ENCODE assay signal across 1 cellular context in genomic region chr15:48976444-48977088, GRCh38.
TF ChIP-seq lines count a peak whose summit lies in the region.

No MANE protein-coding gene starts in this region.

TF ChIP-seq in K562, 482 proteins besides CTCF, POLR2A, EP300 and RAD21:
- peak; percentile 92 for TF ChIP-seq ZBTB33 (CRISPR knock-in tag; IDR thresholded peaks at IDR 0.05)
- TF ChIP-seq ILF3 (IDR thresholded peaks at IDR 0.05; ENCODE audit: borderline replicate concordance): no peak
